In the genomic region with DNA sequence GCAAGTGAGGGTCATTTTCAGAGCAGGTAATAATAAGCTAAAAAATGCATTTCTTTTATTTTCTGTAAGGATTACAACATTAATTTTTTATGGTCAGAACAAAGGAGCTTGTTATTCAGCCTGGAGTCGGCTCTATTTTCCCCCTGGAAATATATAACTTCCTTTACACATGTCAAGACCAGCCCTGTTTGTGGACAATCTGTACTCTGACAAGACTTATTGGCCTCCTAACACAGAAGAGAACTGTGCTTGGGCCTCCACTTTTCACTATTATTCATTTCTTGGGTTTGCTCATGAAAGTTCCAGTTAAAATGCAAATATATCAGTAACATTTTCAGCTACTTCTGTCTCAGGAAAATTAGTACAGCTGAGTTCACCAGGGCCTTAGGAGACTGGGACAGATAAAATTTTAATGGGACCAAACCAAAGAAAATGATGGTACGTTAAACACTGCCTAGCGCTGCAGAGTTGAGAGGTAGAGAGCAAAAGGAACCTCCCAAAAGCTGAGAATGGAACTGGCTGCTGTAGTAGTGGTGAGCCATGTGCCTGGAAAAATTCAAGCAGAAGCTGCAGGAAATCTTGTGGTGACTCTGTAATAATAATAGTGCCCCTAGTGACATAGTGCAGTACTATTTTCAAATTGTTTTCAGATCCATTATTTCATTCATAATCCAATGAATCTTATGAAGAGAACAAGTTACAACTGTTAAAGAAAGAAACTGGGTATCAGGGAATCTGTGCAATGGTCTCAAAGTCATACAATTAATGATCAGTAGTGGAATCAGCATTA, we compare ENCODE assay signal across 24 cellular contexts.
DNase-seq lines count a peak whose midpoint lies in the region; ATAC-seq and TF ChIP-seq lines count a peak whose summit lies in the region.
"Had no signal": no experiment of that assay in that cellular context is flagged by ENCODE, and none has a peak within 500 bp of the region (broad histone marks: within the 10 kb centered on the region; RNA-seq: fewer than 3 reads in every experiment).

No MANE protein-coding gene starts in this region.

- peaks cover 7% of the 10 kb centered on the region for H3K27me3 Mint-ChIP-seq in type B pancreatic cell
- H3K27me3 Mint-ChIP-seq: B cell had no signal

- no peak overlapping the region for H3K23ac ChIP-seq in mesendoderm (ENCODE audit: low read length)

- no peaks in the 10 kb centered on the region for H3K79me2 ChIP-seq in mesendoderm (ENCODE audit: control insufficient read depth, insufficient read depth, low read length)

- no peak overlapping the region for H2BK15ac ChIP-seq in mesendoderm (replicated peaks; ENCODE audit: low read depth)

- no peak overlapping the region for H3K18ac ChIP-seq in mesendoderm (ENCODE audit: low read length)

- H3K27ac Mint-ChIP-seq in type B pancreatic cell, result peak overlapping the region; percentile 27
- H3K27ac Mint-ChIP-seq: B cell; T-helper 1 cell treated with Interleukin-12 subunit alpha and Interleukin-12 subunit beta and Interleukin-4 antibody, amounts not matched to agents 30 μg/mL and 1 μg/mL, for 36 hours had no signal

- H4K8ac ChIP-seq in mesendoderm (ENCODE audit: low read depth, low read length), result no peak overlapping the region

- no peak overlapping the region for H2BK120ac ChIP-seq in mesendoderm (ENCODE audit: low read depth, low read length)

- H3K36me3 ChIP-seq in brain microvascular endothelial cell (replicated peaks), result no peaks in the 10 kb centered on the region
- no peaks in the 10 kb centered on the region for H3K36me3 ChIP-seq in mesendoderm (ENCODE audit: control insufficient read depth, insufficient read depth, low read length)
- H3K36me3 ChIP-seq: stomach, upper lobe of left lung had no signal

- ATAC-seq in GM18519 (IDR thresholded peaks at IDR 0.05; ENCODE audit: low FRiP score, unreplicated experiment), result no peak
- ATAC-seq: HCT116 had no signal

- no peak overlapping the region for H3K4ac ChIP-seq in mesendoderm (ENCODE audit: low read depth, low read length)

- peaks cover 3% of the 10 kb centered on the region for H3K9me3 Mint-ChIP-seq in type B pancreatic cell

- peak; percentile 10 for TF ChIP-seq CTCF in brain microvascular endothelial cell (IDR thresholded peaks at IDR 0.05; ENCODE audit: low read depth, low read length, missing control alignments)
- peak; percentile 52 for TF ChIP-seq CTCF in type B pancreatic cell (conservative IDR thresholded peaks at IDR 0.05)

- H3K79me1 ChIP-seq in mesendoderm (ENCODE audit: low read length), result no peaks in the 10 kb centered on the region

- no peaks in the 10 kb centered on the region for H3K36me3 Mint-ChIP-seq in type B pancreatic cell

- no peak overlapping the region for H3K9ac ChIP-seq in mesendoderm (ENCODE audit: low read length)

- no peak overlapping the region for H2BK5ac ChIP-seq in mesendoderm (ENCODE audit: low read length)

- H3K4me3 ChIP-seq in brain microvascular endothelial cell (ENCODE audit: low read depth, low read length), result no peak overlapping the region
- no peak overlapping the region for H3K4me3 ChIP-seq in mesendoderm (ENCODE audit: low read length)
- H3K4me3 ChIP-seq: lung, stomach, upper lobe of left lung had no signal

- H3K4me1 Mint-ChIP-seq in type B pancreatic cell (ENCODE audit: unreplicated experiment), result peaks cover 37% of the 10 kb centered on the region
- H3K4me1 Mint-ChIP-seq: B cell had no signal

- no peak overlapping the region for H4K5ac ChIP-seq in mesendoderm (ENCODE audit: low read length)

- H3K56ac ChIP-seq in mesendoderm (ENCODE audit: low read length), result no peak overlapping the region

- no CpG with 5 or more reads among the region's 3 CpGs for WGBS in mesendoderm (ENCODE audit: extremely low coverage, insufficient coverage, low lambda C conversion rate)

- H3K27ac ChIP-seq in brain microvascular endothelial cell (no peak overlapping the region), mesendoderm (ENCODE audit: low read depth, low read length) (no peak overlapping the region)
- H3K27ac ChIP-seq: epithelial cell of prostate, stomach, upper lobe of left lung had no signal

- H2AK5ac ChIP-seq in mesendoderm (ENCODE audit: low read length), result no peak overlapping the region

- no peaks in the 10 kb centered on the region for H3K4me1 ChIP-seq in mesendoderm (ENCODE audit: control insufficient read depth, low read depth, low read length)
- H3K4me1 ChIP-seq: stomach, upper lobe of left lung had no signal

- DNase-seq in DMS53 (lab: John Stamatoyannopoulos, UW) (peak; percentile 33), DMS53 treated with DMSO at 0.1 percent for 48 hours (lab: John Stamatoyannopoulos, UW; ENCODE audit: unreplicated experiment) (no peak), brain microvascular endothelial cell (no peak), mesendoderm (peak; percentile 8), type B pancreatic cell (ENCODE audit: extremely low spot score, unreplicated experiment) (no peak), NCI-H510A (lab: John Stamatoyannopoulos, UW) (no peak)
- DNase-seq in stimulated activated CD8-positive, alpha-beta memory T cell treated with anti-CD3 and anti-CD28 coated beads, Interleukin-4, amount 100 ng/mL, for 48 hours, result no peak
- DNase-seq: 8988T; activated CD4-positive, alpha-beta T cell treated with anti-CD3 and anti-CD28 coated beads, Interleukin-2, amount 50 U/mL, for 1 hour; activated gamma-delta T cell; EL; hippocampal formation; islet precursor cell; NCI-H1436; NCI-H69; SHP77; stomach; upper lobe of left lung had no signal

- in situ Hi-C loops in brain microvascular endothelial cell (cut with HindIII; ENCODE audit: low pct_ligation_motif_present, low sequenced_read_pairs), result no loop called here

- H3K27me3 ChIP-seq in brain microvascular endothelial cell (replicated peaks), result no peaks in the 10 kb centered on the region
- H3K27me3 ChIP-seq in mesendoderm (ENCODE audit: insufficient read depth, low read length, poor library complexity), result no peaks in the 10 kb centered on the region
- H3K27me3 ChIP-seq: stomach, upper lobe of left lung had no signal

- H3K4me3 Mint-ChIP-seq in type B pancreatic cell, result no peak overlapping the region
- H3K4me3 Mint-ChIP-seq: B cell; T-helper 1 cell treated with Interleukin-12 subunit alpha and Interleukin-12 subunit beta and Interleukin-4 antibody, amounts not matched to agents 30 μg/mL and 1 μg/mL, for 36 hours had no signal

- no peak overlapping the region for H3K4me2 ChIP-seq in mesendoderm (ENCODE audit: low read length)

Comparison
In these comparisons a context has a peak if more than half of its experiments do, and no peak if none do; other contexts are left out.
1. DNase-seq: peak in DMS53 (single experiment) and mesendoderm (single experiment); none in DMS53 treated with DMSO at 0.1 percent for 48 hours (single experiment), brain microvascular endothelial cell (single experiment), type B pancreatic cell (single experiment), stimulated activated CD8-positive, alpha-beta memory T cell treated with anti-CD3 and anti-CD28 coated beads, Interleukin-4, amount 100 ng/mL, for 48 hours (single experiment) and NCI-H510A (single experiment).